Comparison of ENCODE assay signal across 24 cellular contexts in the genomic region with DNA sequence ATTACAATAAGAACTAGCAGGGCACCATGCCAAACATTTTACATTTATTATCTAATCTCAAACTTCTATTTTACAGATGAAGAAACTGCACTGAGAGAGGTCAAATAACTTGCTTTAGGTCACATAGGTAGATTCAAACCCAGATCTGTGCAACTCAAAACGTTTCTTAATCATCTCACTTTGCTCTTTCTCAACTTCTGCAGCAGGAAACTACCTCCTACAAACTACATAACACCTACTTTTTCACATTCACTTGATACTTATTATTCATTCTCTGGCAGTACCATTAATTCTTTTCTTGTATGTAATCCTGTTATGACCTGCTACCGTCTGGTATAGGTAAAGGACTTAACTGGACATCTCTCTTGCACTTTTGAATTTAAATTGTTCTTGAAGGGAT. TPM values are rescaled to one million over a fixed set of nuclear protein-coding genes. Genes with fewer than 3 reads are reported as not detected.
DNase-seq lines count a peak whose midpoint lies in the region; ATAC-seq, FAIRE-seq and TF ChIP-seq lines count a peak whose summit lies in the region.
"Had no signal": no experiment of that assay in that cellular context is flagged by ENCODE, and none has a peak within 500 bp of the region (broad histone marks: within the 10 kb centered on the region; RNA-seq: fewer than 3 reads in every experiment).

No MANE protein-coding gene starts in this region.

- in situ Hi-C loops in HepG2 (cut with HindIII; ENCODE audit: extremely low pct_ligation_motif_present, low pct_unique_long_range_greater_than_20kb) = loop anchor here (5.0 to 10.0 kb wide), 2 partner anchors 138 to 251 kb away; partner anchors contain the start of gene DDAH1

- H3K9me3 Mint-ChIP-seq in Calu3 (ENCODE audit: low read depth, unreplicated experiment) = no peaks in the 10 kb centered on the region
- no peaks in the 10 kb centered on the region for H3K9me3 Mint-ChIP-seq in chondrocyte (ENCODE audit: low read depth)
- H3K9me3 Mint-ChIP-seq in activated CD8-positive, alpha-beta T cell treated with anti-CD3 and anti-CD28 coated beads for 36 hours = no peaks in the 10 kb centered on the region
- H3K9me3 Mint-ChIP-seq: CD4-positive, alpha-beta memory T cell; GM23338 had no signal

- H4K20me1 ChIP-seq in HepG2 (ENCODE audit: insufficient read depth, low read length) = no peaks in the 10 kb centered on the region

- H3K79me2 ChIP-seq in HepG2 (ENCODE audit: insufficient read depth, low read length) = no peaks in the 10 kb centered on the region

- H3K4me2 ChIP-seq in HepG2 (ENCODE audit: low read depth, low read length) = no peak overlapping the region
- H3K4me2 ChIP-seq: BLaER1 treated with 17β-estradiol and CSF1 and Interleukin-3, amounts not matched to agents 10 nM and 100 nM; GM23338 had no signal

- FAIRE-seq in HepG2 (lab: Jason Lieb, UNC) = no peak
- FAIRE-seq in GM12891 (lab: Jason Lieb, UNC) = no peak
- FAIRE-seq: GM18507 had no signal

- intact Hi-C loops in Calu3 (cut with micrococcal nuclease; ENCODE audit: unreplicated experiment) = loop anchor here (5.0 kb wide), 2 partner anchors 136 to 256 kb away; partner anchors contain the start of gene CCN1
- intact Hi-C loops in HepG2 (cut with micrococcal nuclease; ENCODE audit: unreplicated experiment) = loop anchor here (2.0 to 5.0 kb wide), 3 partner anchors 48 to 256 kb away; partner anchors contain the start of gene CCN1
- intact Hi-C loops in activated CD8-positive, alpha-beta T cell treated with anti-CD3 and anti-CD28 coated beads for 36 hours (cut with micrococcal nuclease) = no loop called here

- no peak for TF ChIP-seq RAD21 in HepG2 (CRISPR knock-in tag; IDR thresholded peaks at IDR 0.05)

- no peak for ATAC-seq in HepG2
- no peak for ATAC-seq in activated CD8-positive, alpha-beta T cell treated with anti-CD3 and anti-CD28 coated beads for 36 hours
- ATAC-seq: GM23338 had no signal

- CTCF ChIA-PET in Calu3 (lab: Charles Lee) = no interaction called here
- CTCF ChIA-PET in HepG2 (lab: Yijun Ruan, JAX; ENCODE audit: low intra/inter-chr PET ratio, low total read pairs) = no interaction called here
- CTCF ChIA-PET in activated CD8-positive, alpha-beta T cell treated with anti-CD3 and anti-CD28 coated beads for 36 hours (lab: Charles Lee) = no interaction called here

- H3K9ac ChIP-seq in HepG2 (ENCODE audit: insufficient read depth, low read depth, low read length) = no peak overlapping the region
- H3K9ac ChIP-seq: BLaER1 treated with 17β-estradiol and CSF1 and Interleukin-3, amounts not matched to agents 10 nM and 100 nM had no signal

- no peak for TF ChIP-seq EP300 in HepG2 (IDR thresholded peaks at IDR 0.05; ENCODE audit: low read depth in 2 of 2, low read length in 2 of 2)
- no peak for TF ChIP-seq EP300 in HepG2 (CRISPR knock-in tag; IDR thresholded peaks at IDR 0.05; ENCODE audit: borderline replicate concordance)

- H3K36me3 Mint-ChIP-seq in Calu3 (ENCODE audit: insufficient read depth, unreplicated experiment) (peaks cover 36% of the 10 kb centered on the region), chondrocyte (ENCODE audit: low read depth) (peaks cover 12% of the 10 kb centered on the region)
- H3K36me3 Mint-ChIP-seq in activated CD8-positive, alpha-beta T cell treated with anti-CD3 and anti-CD28 coated beads for 36 hours (ENCODE audit: low read depth) = no peaks in the 10 kb centered on the region
- H3K36me3 Mint-ChIP-seq: CD4-positive, alpha-beta memory T cell had no signal

- H3K27me3 Mint-ChIP-seq in Calu3 (ENCODE audit: unreplicated experiment) (no peaks in the 10 kb centered on the region), chondrocyte (ENCODE audit: low read depth) (no peaks in the 10 kb centered on the region)
- peaks cover 10% of the 10 kb centered on the region for H3K27me3 Mint-ChIP-seq in activated CD8-positive, alpha-beta T cell treated with anti-CD3 and anti-CD28 coated beads for 36 hours

- peaks cover 62% of the 10 kb centered on the region for H3K4me1 ChIP-seq in HepG2 (ENCODE audit: insufficient read depth, low read length)

- H3K9me3 ChIP-seq in HepG2 (ENCODE audit: low read length) = no peaks in the 10 kb centered on the region
- H3K9me3 ChIP-seq: BLaER1 treated with 17β-estradiol and CSF1 and Interleukin-3, amounts not matched to agents 10 nM and 100 nM; Caco-2; HAP-1; Peyer's patch had no signal

- peak overlapping the region; percentile 48 for H3K27ac ChIP-seq in HepG2 (ENCODE audit: extremely low read length, insufficient read depth, low read length)
- H3K27ac ChIP-seq: BLaER1 treated with 17β-estradiol and CSF1 and Interleukin-3, amounts not matched to agents 10 nM and 100 nM; Peyer's patch had no signal

- H3K27me3 ChIP-seq in HepG2 (ENCODE audit: control insufficient read depth in 1 of 2, insufficient read depth in 2 of 2, low read length in 2 of 2) = no peaks in the 10 kb centered on the region
- H3K27me3 ChIP-seq: Peyer's patch had no signal

- H3K36me3 ChIP-seq in HepG2 (replicated peaks in 1 of 2; ENCODE audit: control insufficient read depth in 1 of 2, insufficient read depth in 2 of 2, low read length in 2 of 2) = peaks cover 5 to 9% of the 10 kb centered on the region in 2 experiments; a peak in 2 of 5 replicates
- H3K36me3 ChIP-seq: BLaER1 treated with 17β-estradiol and CSF1 and Interleukin-3, amounts not matched to agents 10 nM and 100 nM; Peyer's patch had no signal

- H3K4me1 Mint-ChIP-seq in Calu3 (ENCODE audit: low read depth, unreplicated experiment) (peaks cover 78% of the 10 kb centered on the region), chondrocyte (ENCODE audit: low read depth) (peaks cover 77% of the 10 kb centered on the region)
- H3K4me1 Mint-ChIP-seq in activated CD8-positive, alpha-beta T cell treated with anti-CD3 and anti-CD28 coated beads for 36 hours (ENCODE audit: low read depth) = peaks cover 2% of the 10 kb centered on the region
- H3K4me1 Mint-ChIP-seq: CD4-positive, alpha-beta memory T cell had no signal

- H3K4me3 ChIP-seq in HepG2 (replicated peaks in 1 of 3; ENCODE audit: insufficient read depth in 1 of 3, low read depth in 2 of 3, low read length in 3 of 3) = no peak overlapping the region
- H3K4me3 ChIP-seq: BLaER1 treated with 17β-estradiol and CSF1 and Interleukin-3, amounts not matched to agents 10 nM and 100 nM; GM23338; HAP-1; Peyer's patch had no signal

- H2AFZ ChIP-seq in HepG2 (ENCODE audit: low read length) = no peak overlapping the region
- H2AFZ ChIP-seq: GM23338 had no signal

- 63% methylated on average over 2 of the region's 2 CpGs for WGBS in HepG2 (ENCODE audit: low lambda C conversion rate)

- BruUV-seq in Calu3 (replicated peaks; lab: Mats Ljungman, UMichigan) = no TSS peak
- BruUV-seq in HepG2 (replicated peaks; lab: Mats Ljungman, UMichigan) = no TSS peak

- no peak for TF ChIP-seq POLR2A in HepG2 (IDR thresholded peaks at IDR 0.05; ENCODE audit: insufficient read depth in 1 of 2, low read depth in 2 of 2, low read length in 2 of 2)
- TF ChIP-seq POLR2A in GM12891 (IDR thresholded peaks at IDR 0.05; ENCODE audit: low read depth, low read length) = no peak

- POLR2A ChIA-PET in HepG2 (lab: Yijun Ruan, JAX) = no interaction called here
- POLR2A ChIA-PET in activated CD8-positive, alpha-beta T cell treated with anti-CD3 and anti-CD28 coated beads for 36 hours (lab: Charles Lee) = no interaction called here

- DNase-seq in Calu3 = no peak
- DNase-seq in NCI-H226 = peak; percentile 55
- no peak for DNase-seq in chondrocyte (ENCODE audit: low spot score)
- no peak for DNase-seq in HepG2 (ENCODE audit: low spot score)
- DNase-seq in DMS114 treated with DMSO at 0.1 percent for 48 hours (lab: John Stamatoyannopoulos, UW; ENCODE audit: unreplicated experiment) = no peak
- DNase-seq in GM12891 (ENCODE audit: insufficient read length, low spot score) = no peak
- DNase-seq in ecto neural progenitor cell (ENCODE audit: low spot score) = no peak
- no peak for DNase-seq in activated CD8-positive, alpha-beta T cell treated with anti-CD3 and anti-CD28 coated beads for 36 hours
- DNase-seq: Caco-2; CD4-positive, alpha-beta memory T cell; DMS153; Karpas-422; MV-4-11; NCI-H1417; NCI-H1694 treated with DMSO at 0.1 percent for 48 hours; NCI-H2081 treated with DMSO at 0.1 percent for 48 hours; NCI-H446 treated with DMSO at 0.1 percent for 48 hours; NCI-H526 treated with DMSO at 0.1 percent for 48 hours; Peyer's patch; SW 1271 had no signal

- H3K27ac Mint-ChIP-seq in Calu3 (ENCODE audit: unreplicated experiment) = peak overlapping the region; percentile 36
- H3K27ac Mint-ChIP-seq in chondrocyte (ENCODE audit: unreplicated experiment) = peak overlapping the region; percentile 67
- no peak overlapping the region for H3K27ac Mint-ChIP-seq in activated CD8-positive, alpha-beta T cell treated with anti-CD3 and anti-CD28 coated beads for 36 hours
- H3K27ac Mint-ChIP-seq: CD4-positive, alpha-beta memory T cell had no signal

- H3K4me3 Mint-ChIP-seq in Calu3 (ENCODE audit: low read depth, unreplicated experiment) = peak overlapping the region; percentile 31
- no peak overlapping the region for H3K4me3 Mint-ChIP-seq in chondrocyte (ENCODE audit: unreplicated experiment)
- no peak overlapping the region for H3K4me3 Mint-ChIP-seq in activated CD8-positive, alpha-beta T cell treated with anti-CD3 and anti-CD28 coated beads for 36 hours
- H3K4me3 Mint-ChIP-seq: CD4-positive, alpha-beta memory T cell; GM23338 had no signal

- no peak for TF ChIP-seq CTCF in Calu3 (IDR thresholded peaks at IDR 0.05; ENCODE audit: unreplicated experiment)
- no peak for TF ChIP-seq CTCF in chondrocyte (IDR thresholded peaks at IDR 0.05)
- TF ChIP-seq CTCF in HepG2 (CRISPR knock-in tag; IDR thresholded peaks at IDR 0.05) = no peak
- TF ChIP-seq CTCF in activated CD8-positive, alpha-beta T cell treated with anti-CD3 and anti-CD28 coated beads for 36 hours (IDR thresholded peaks at IDR 0.05) = no peak

RNA-seq across cellular contexts. Expression of gene BCL10, which starts 49.9 kb away (rescaled TPM):
- total RNA-seq in Calu3 (2022) = 57.7 and 59.1 TPM in 2 replicates
- 21.9 to 26.5 TPM (median 24.9 TPM) in 3 replicates for total RNA-seq in chondrocyte
- 14.1 and 20.0 TPM in 2 replicates for total RNA-seq in HepG2 (2016; rRNA removed; fragmentation: Illumina TruSeq; extraction: Trizol)
- 4.5 and 4.9 TPM in 2 replicates for total RNA-seq in HepG2 (2016; cell fraction: cytosol; rRNA removed; fragmentation: Illumina TruSeq; extraction: Trizol; ENCODE audit: low read depth)
- 13.6 and 16.8 TPM in 2 replicates for total RNA-seq in HepG2 (2016; cell fraction: insoluble cytoplasmic fraction; rRNA removed; fragmentation: Illumina TruSeq; extraction: Trizol)
- total RNA-seq in HepG2 (2016; cell fraction: membrane; rRNA removed; fragmentation: Illumina TruSeq; extraction: Trizol) = 11.2 and 12.0 TPM in 2 replicates
- total RNA-seq in HepG2 (2016; cell fraction: nucleus; rRNA removed; fragmentation: Illumina TruSeq; extraction: Trizol) = 10.9 and 11.5 TPM in 2 replicates
- polyA plus RNA-seq in HepG2 (2011; rRNA removed) = 3.7 and 3.8 TPM in 2 replicates
- polyA plus RNA-seq in HepG2 (2011; cell fraction: cytosol; rRNA removed) = 2.7 TPM in 2 replicates
- polyA plus RNA-seq in HepG2 (2011; cell fraction: nucleus; rRNA removed) = 2.7 and 3.0 TPM in 2 replicates
- 5.5 and 6.6 TPM in 2 replicates for polyA plus RNA-seq in HepG2 (2012)
- polyA plus RNA-seq in HepG2 (2016; cell fraction: cytosol; fragmentation: Illumina TruSeq; extraction: Trizol; ENCODE audit: low read depth) = 0.95 and 1.2 TPM in 2 replicates
- 14.1 and 14.9 TPM in 2 replicates for polyA plus RNA-seq in HepG2 (2016; cell fraction: insoluble cytoplasmic fraction; fragmentation: Illumina TruSeq; extraction: Trizol; ENCODE audit: low read depth)
- 3.2 and 3.8 TPM in 2 replicates for polyA plus RNA-seq in HepG2 (2016; cell fraction: membrane; fragmentation: Illumina TruSeq; extraction: Trizol; ENCODE audit: low read depth)
- 9.1 and 9.7 TPM in 2 replicates for polyA plus RNA-seq in HepG2 (2016; cell fraction: nucleus; fragmentation: Illumina TruSeq; extraction: Trizol; ENCODE audit: insufficient read depth, low read depth)
- polyA minus RNA-seq in HepG2 (2011; rRNA and poly(A)+ RNA removed; ENCODE audit: low replicate concordance) = 6.7 and 7.6 TPM in 2 replicates
- 6.9 and 7.7 TPM in 2 replicates for polyA minus RNA-seq in HepG2 (2011; cell fraction: cytosol; rRNA and poly(A)+ RNA removed)
- 18.7 and 23.1 TPM in 2 replicates for polyA minus RNA-seq in HepG2 (2011; cell fraction: nucleus; rRNA and poly(A)+ RNA removed)
- polyA plus RNA-seq in GM12891 (2012; ENCODE audit: low read depth, missing spikeins) = 10.3 TPM
- total RNA-seq in activated CD8-positive, alpha-beta T cell treated with anti-CD3 and anti-CD28 coated beads for 36 hours = 10 to 100 TPM; 30.6 to 32.3 TPM
